7 cellular contexts compared by ENCODE assay signal in the genomic region with DNA sequence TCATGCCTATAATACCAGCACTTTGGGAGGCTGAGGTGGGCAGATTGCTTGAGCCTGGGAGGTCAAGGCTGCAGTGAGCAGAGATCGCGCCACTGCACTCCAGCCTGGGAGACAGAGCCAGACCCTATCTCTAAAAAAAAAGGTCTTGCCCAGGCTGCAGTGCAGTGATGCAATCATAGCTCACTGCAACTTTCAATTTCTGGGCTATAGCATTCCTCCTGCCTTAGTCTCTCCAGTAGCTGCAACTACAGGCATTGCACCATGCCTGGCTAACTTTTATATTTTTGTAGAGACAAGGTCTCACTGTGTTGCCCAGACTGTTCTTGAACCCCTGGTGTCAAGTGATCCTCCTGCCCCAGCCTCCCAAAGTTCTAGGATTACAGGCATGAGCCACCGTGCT.
DNase-seq lines count a peak whose midpoint lies in the region; ATAC-seq and TF ChIP-seq lines count a peak whose summit lies in the region.
"Not testable (repeated sequence)": the region's sequence is repeated elsewhere in the genome, so short reads cannot be mapped to it uniquely, and the experiment has no call there.

No MANE protein-coding gene starts in this region.

- not testable (repeated sequence) for H3K9me2 ChIP-seq in GM23338 (ENCODE audit: insufficient read depth)

- H3K27me3 ChIP-seq in GM23338 (ENCODE audit: insufficient read depth); adipocyte (replicated peaks; ENCODE audit: control insufficient read depth, insufficient read depth, low read length); mesenchymal stem cell (ENCODE audit: control insufficient read depth in 1 of 2, insufficient read depth in 1 of 2, low read length in 2 of 2): not testable (repeated sequence)

- 0 out of 2 replicates have a peak overlapping the region, but pooled peaks have one; percentile 12 for H2AFZ ChIP-seq in GM23338
- not testable (repeated sequence) for H2AFZ ChIP-seq in mesenchymal stem cell (ENCODE audit: low read depth, low read length)

- ATAC-seq in GM23338 = not testable (repeated sequence)

- H3K23ac ChIP-seq in mesenchymal stem cell (ENCODE audit: low read length in 2 of 2) = not testable (repeated sequence)

- H3K4me2 ChIP-seq in GM23338; mesenchymal stem cell (ENCODE audit: low read length, poor library complexity, severe bottlenecking): not testable (repeated sequence)

- not testable (repeated sequence) for TF ChIP-seq CTCF in AG09309 (IDR thresholded peaks at IDR 0.05; ENCODE audit: control insufficient read depth, insufficient read depth, low read depth, low read length, missing control alignments); GM23338 (conservative IDR thresholded peaks at IDR 0.05; ENCODE audit: low read depth in 2 of 2); chondrocyte (IDR thresholded peaks at IDR 0.05); fibroblast of pulmonary artery (IDR thresholded peaks at IDR 0.05; ENCODE audit: low read length, missing control alignments)

- not testable (repeated sequence) for H3K36me3 ChIP-seq in GM23338 (ENCODE audit: insufficient read depth); adipocyte (ENCODE audit: control insufficient read depth, insufficient read depth, low read length, severe bottlenecking); mesenchymal stem cell (ENCODE audit: control insufficient read depth in 1 of 2, insufficient read depth in 2 of 2, low read depth in 1 of 2, low read length in 2 of 2)

- H3K36me3 Mint-ChIP-seq in GM23338 (ENCODE audit: low read depth); chondrocyte (ENCODE audit: low read depth): not testable (repeated sequence)

- H3K79me1 ChIP-seq in mesenchymal stem cell (replicated peaks; ENCODE audit: low read length, poor library complexity, severe bottlenecking) = not testable (repeated sequence)

- H3K9ac ChIP-seq in adipocyte (ENCODE audit: low read length); mesenchymal stem cell (ENCODE audit: low read length): not testable (repeated sequence)

- not testable (repeated sequence) for H4K8ac ChIP-seq in mesenchymal stem cell (ENCODE audit: low read length)

- DNase-seq in AG09309 (ENCODE audit: low read depth) (peak; percentile 39), NCI-H226 (peak; percentile 67), adipocyte (ENCODE audit: low read depth) (peak; percentile 79), fibroblast of pulmonary artery (ENCODE audit: low read depth) (peak; percentile 73), mesenchymal stem cell (peak; percentile 76)
- DNase-seq in GM23338 (ENCODE audit: low spot score); chondrocyte (ENCODE audit: low spot score): not testable (repeated sequence)

- not testable (repeated sequence) for H2BK15ac ChIP-seq in mesenchymal stem cell (ENCODE audit: low read depth, poor library complexity, severe bottlenecking)

- H3K27ac ChIP-seq in GM23338 (ENCODE audit: low read depth); mesenchymal stem cell (ENCODE audit: low read length, poor library complexity, severe bottlenecking): not testable (repeated sequence)

- H3F3A ChIP-seq in GM23338 (replicated peaks; ENCODE audit: low read depth) = not testable (repeated sequence)

- H3K4me3 ChIP-seq in AG09309 (ENCODE audit: control insufficient read depth, low read depth, low read length); GM23338; adipocyte (ENCODE audit: low read length); fibroblast of pulmonary artery (replicated peaks; ENCODE audit: low read depth, low read length); mesenchymal stem cell (ENCODE audit: insufficient read depth in 1 of 2, low read depth in 1 of 2, low read length in 2 of 2): not testable (repeated sequence)

- H3K4ac ChIP-seq in mesenchymal stem cell (ENCODE audit: low read depth in 1 of 2, low read length in 2 of 2) = not testable (repeated sequence)

- H3K4me1 ChIP-seq in GM23338 (ENCODE audit: insufficient read depth) = peaks cover 11% of the 10 kb centered on the region
- H3K4me1 ChIP-seq in adipocyte (ENCODE audit: control insufficient read depth, insufficient read depth, low read length) = peaks cover 28% of the 10 kb centered on the region
- not testable (repeated sequence) for H3K4me1 ChIP-seq in mesenchymal stem cell (ENCODE audit: control insufficient read depth, insufficient read depth, low read depth, low read length)

- H3K4me3 Mint-ChIP-seq in GM23338; chondrocyte (ENCODE audit: unreplicated experiment): not testable (repeated sequence)

- H3K4me1 Mint-ChIP-seq in GM23338 = peaks cover 20% of the 10 kb centered on the region
- H3K4me1 Mint-ChIP-seq in chondrocyte (ENCODE audit: low read depth) = not testable (repeated sequence)

- not testable (repeated sequence) for H4K20me1 ChIP-seq in GM23338 (replicated peaks; ENCODE audit: insufficient read depth)

- not testable (repeated sequence) for H3K18ac ChIP-seq in mesenchymal stem cell (ENCODE audit: low read depth in 1 of 2, low read length in 2 of 2)

- not testable (repeated sequence) for H2BK120ac ChIP-seq in mesenchymal stem cell (ENCODE audit: low read depth, low read length)

- not testable (repeated sequence) for H3K79me2 ChIP-seq in GM23338 (replicated peaks; ENCODE audit: insufficient read depth)

- not testable (repeated sequence) for H2BK12ac ChIP-seq in mesenchymal stem cell (ENCODE audit: low read length in 2 of 2)

- H3K14ac ChIP-seq in mesenchymal stem cell (ENCODE audit: low read length in 2 of 2) = not testable (repeated sequence)

- H3K9me3 Mint-ChIP-seq in GM23338; chondrocyte (ENCODE audit: low read depth): not testable (repeated sequence)

- not testable (repeated sequence) for H2AK5ac ChIP-seq in mesenchymal stem cell (ENCODE audit: low read length, severe bottlenecking)

- not testable (repeated sequence) for H3K27me3 Mint-ChIP-seq in GM23338 (ENCODE audit: insufficient read depth, low read depth, poor library complexity); chondrocyte (ENCODE audit: low read depth)

- H2BK5ac ChIP-seq in mesenchymal stem cell (ENCODE audit: low read depth, low read length, poor library complexity, severe bottlenecking) = not testable (repeated sequence)

- not testable (repeated sequence) for H4K91ac ChIP-seq in mesenchymal stem cell (ENCODE audit: low read length)

- H3K9me3 ChIP-seq in adipocyte (ENCODE audit: control insufficient read depth, low read length); mesenchymal stem cell (ENCODE audit: control insufficient read depth, low read length): not testable (repeated sequence)

- H3K27ac Mint-ChIP-seq in GM23338 = not testable (repeated sequence)
- peak overlapping the region; percentile 15 for H3K27ac Mint-ChIP-seq in chondrocyte (ENCODE audit: unreplicated experiment)

- WGBS in mesenchymal stem cell = 95% methylated on average over 3 of the region's 3 CpGs
